In genomic region chr4:24007740-24008348, GRCh38 we compare ENCODE assay signal across 25 cellular contexts.
DNase-seq lines count a peak whose midpoint lies in the region; ATAC-seq, FAIRE-seq and TF ChIP-seq lines count a peak whose summit lies in the region.
"Had no signal": no experiment of that assay in that cellular context is flagged by ENCODE, and none has a peak within 500 bp of the region (broad histone marks: within the 10 kb centered on the region; RNA-seq: fewer than 3 reads in every experiment).

No MANE protein-coding gene starts in this region.

- no peak for TF ChIP-seq POLR2A in H1 (IDR thresholded peaks at IDR 0.05; ENCODE audit: control extremely low read depth in 1 of 2, low read depth in 2 of 2, low read length in 2 of 2)

- intact Hi-C loops in pancreas (cut with DNase I) = no loop called here

- no peaks in the 10 kb centered on the region for H3K79me1 ChIP-seq in H1 (ENCODE audit: low read depth, low read length)

- H2BK5ac ChIP-seq in H1 (ENCODE audit: low read depth, low read length) = no peak overlapping the region

- H3K9me3 ChIP-seq in H1 (ENCODE audit: insufficient read depth in 2 of 2, low read depth in 1 of 2, low read length in 1 of 2) (no peaks in the 10 kb centered on the region), liver (ENCODE audit: control insufficient read depth in 4 of 4, low read length in 3 of 4) (no peaks in the 10 kb centered on the region), pancreas (no peaks in the 10 kb centered on the region)
- H3K9me3 ChIP-seq: prostate gland had no signal

- H2AK5ac ChIP-seq in H1 (ENCODE audit: low read depth, low read length) = no peak overlapping the region

- H3K27ac ChIP-seq in H1 (ENCODE audit: low read depth, low read length) (no peak overlapping the region), liver (ENCODE audit: low read depth in 1 of 2, low read length in 2 of 2) (no peak overlapping the region), pancreas (no peak overlapping the region)
- H3K27ac ChIP-seq: cardiac muscle cell, coronary artery, prostate gland had no signal

- no peak overlapping the region for H4K5ac ChIP-seq in H1 (ENCODE audit: insufficient read length, low read depth, low read length)

- whole genome bisulfite sequencing in H1 (ENCODE audit: extremely low coverage in 1 of 2, insufficient coverage in 1 of 2, insufficient read length in 1 of 2, insufficient replicate concordance in 2 of 2, low coverage in 1 of 2, low lambda C conversion rate in 2 of 2, missing lambda C conversion rate in 1 of 2), 2 experiments = 89% methylated on average over 11 of the region's 11 CpGs; no CpG with 5 or more reads in 1 of the 2 experiments
- 38% methylated on average over 11 of the region's 11 CpGs for WGBS in liver
- WGBS in pancreas, 2 donors = 34 to 35% methylated on average over 11 of the region's 11 CpGs

- H2BK15ac ChIP-seq in H1 (ENCODE audit: low read length) = no peak overlapping the region

- 0 out of 2 replicates have a peak overlapping the region, but pooled peaks have one; percentile 2 for H2BK20ac ChIP-seq in H1 (ENCODE audit: low read length)

- no peak for TF ChIP-seq EP300 in H1 (IDR thresholded peaks at IDR 0.05; ENCODE audit: borderline replicate concordance in 1 of 2, low read depth in 2 of 2, low read length in 2 of 2)

- no peak overlapping the region for H3K18ac ChIP-seq in H1 (ENCODE audit: extremely low read depth, low read length)

- H4K91ac ChIP-seq in H1 (replicated peaks; ENCODE audit: insufficient read length, low read length) = no peak overlapping the region

- H3K56ac ChIP-seq in H1 (replicated peaks; ENCODE audit: insufficient read length, low read depth, low read length) = no peak overlapping the region

- H3K4ac ChIP-seq in H1 (replicated peaks; ENCODE audit: insufficient read length, low read depth, low read length) = no peak overlapping the region

- no peak overlapping the region for H2AFZ ChIP-seq in H1 (ENCODE audit: low read length)

- no peaks in the 10 kb centered on the region for H3K23me2 ChIP-seq in H1 (ENCODE audit: low read depth, low read length)

- H4K20me1 ChIP-seq in H1 (replicated peaks in 1 of 2; ENCODE audit: control insufficient read depth in 1 of 2, insufficient read depth in 2 of 2, low read length in 2 of 2) = no peaks in the 10 kb centered on the region

- no peak overlapping the region for H3K4me3 ChIP-seq in H1 (ENCODE audit: extremely low read depth in 1 of 4, insufficient read depth in 2 of 4, low read depth in 3 of 4, low read length in 4 of 4)
- H3K4me3 ChIP-seq in liver (ENCODE audit: low read depth in 1 of 3, low read length in 3 of 3) = peak overlapping the region in 1 of 3 donors; percentile 29
- no peak overlapping the region for H3K4me3 ChIP-seq in pancreas
- H3K4me3 ChIP-seq: cardiac muscle cell, coronary artery, lung, prostate gland had no signal

- TF ChIP-seq RAD21 in H1 (IDR thresholded peaks at IDR 0.05 in 1 of 2, conservative IDR thresholded peaks at IDR 0.05 in 1 of 2; ENCODE audit: low read depth in 2 of 2, low read length in 2 of 2) = no peak
- peak; percentile 60 to 61 for TF ChIP-seq RAD21 in liver (IDR thresholded peaks at IDR 0.05)

- no peak overlapping the region for H2BK120ac ChIP-seq in H1 (replicated peaks; ENCODE audit: low read depth, low read length)

- H3K4me2 ChIP-seq in H1 (ENCODE audit: insufficient read depth in 1 of 2, low read depth in 2 of 2, low read length in 2 of 2) = no peak overlapping the region

- H3K4me1 ChIP-seq in H1 (replicated peaks in 1 of 4; ENCODE audit: control insufficient read depth in 3 of 4, insufficient read depth in 4 of 4, low read length in 3 of 4) (peaks cover 0 to 11% (median 6%) of the 10 kb centered on the region in 4 experiments; a peak in 5 of 7 replicates), liver (ENCODE audit: control insufficient read depth in 4 of 4, insufficient read depth in 4 of 4, low read length in 3 of 4) (peaks cover 0 to 14% (median 9%) of the 10 kb centered on the region in 4 donors), pancreas (no peaks in the 10 kb centered on the region)
- H3K4me1 ChIP-seq: prostate gland had no signal

- no peak overlapping the region for H3K23ac ChIP-seq in H1 (ENCODE audit: insufficient read length)

- DNase-seq in HuH-7 (ENCODE audit: low spot score) = peak; percentile 17
- DNase-seq in H1 (ENCODE audit: low read depth in 1 of 2, low spot score in 2 of 2) = no peak
- DNase-seq in pancreas = no peak
- no peak for DNase-seq in NCI-H1048 (lab: John Stamatoyannopoulos, UW)
- no peak for DNase-seq in NCI-H1417 (lab: John Stamatoyannopoulos, UW)
- DNase-seq in effector CD4-positive, alpha-beta T cell = no peak
- DNase-seq: activated CD4-positive, alpha-beta T cell treated with anti-CD3 and anti-CD28 coated beads, Interleukin-2, amount 10 ng/mL, durations not matched to agents 24 days and 14 days; activated CD8-positive, alpha-beta memory T cell treated with anti-CD3 and anti-CD28 coated beads for 24 hours; activated effector memory CD4-positive, alpha-beta T cell treated with Interleukin-2 at 50 U/mL for 16 hours; activated T-cell treated with anti-CD3 and anti-CD28 coated beads, Interleukin-2, amount 50 U/mL, for 1 hour; DMS53; effector memory CD8-positive, alpha-beta T cell; erythroblast; kidney; NCI-H446; NCI-H774; nephron progenitor cell had no signal

- CTCF ChIA-PET in H1 (lab: Charles Lee; ENCODE audit: partially characterized antibody) = interaction anchor here (0.6 to 1.2 kb wide), 5 partner anchors 25 to 307 kb away, joined by 3 to 4 read pairs (median 4); no protein-coding TSS in a partner anchor

- no peak overlapping the region for H3K14ac ChIP-seq in H1 (ENCODE audit: insufficient read length)

- H3K9ac ChIP-seq in H1 (replicated peaks in 1 of 4; ENCODE audit: extremely low read depth in 1 of 4, low read depth in 3 of 4, low read length in 3 of 4) = no peak overlapping the region
- H3K9ac ChIP-seq in liver (ENCODE audit: low read depth in 1 of 2, low read length in 2 of 2) = no peak overlapping the region

- H3K27me3 ChIP-seq in H1 (replicated peaks in 1 of 4; ENCODE audit: control insufficient read depth in 3 of 4, extremely low read depth in 1 of 4, insufficient read depth in 3 of 4, low read length in 3 of 4) (no peaks in the 10 kb centered on the region; a peak in 2 of 7 replicates), liver (ENCODE audit: control insufficient read depth in 4 of 4, insufficient read depth in 4 of 4, low read length in 3 of 4) (no peaks in the 10 kb centered on the region), pancreas (no peaks in the 10 kb centered on the region)
- H3K27me3 ChIP-seq: cardiac muscle cell had no signal

- H3K79me2 ChIP-seq in H1 (ENCODE audit: control insufficient read depth in 1 of 2, insufficient read depth in 2 of 2, low read length in 2 of 2) = no peaks in the 10 kb centered on the region

- H3K36me3 ChIP-seq in H1 (ENCODE audit: control insufficient read depth in 2 of 4, insufficient read depth in 4 of 4, low read length in 3 of 4) (no peaks in the 10 kb centered on the region), liver (ENCODE audit: control insufficient read depth in 4 of 4, insufficient read depth in 3 of 4, low read depth in 1 of 4, low read length in 3 of 4) (no peaks in the 10 kb centered on the region), pancreas (no peaks in the 10 kb centered on the region)
- H3K36me3 ChIP-seq: cardiac muscle cell, prostate gland had no signal

- POLR2A ChIA-PET in H1 (lab: Charles Lee; ENCODE audit: partially characterized antibody) = no interaction called here

- TF ChIP-seq CTCF in H1 (IDR thresholded peaks at IDR 0.05; ENCODE audit: control extremely low read depth in 1 of 3, insufficient read depth in 1 of 3, low read depth in 1 of 3, low read length in 3 of 3) = no peak
- no peak for TF ChIP-seq CTCF in liver (IDR thresholded peaks at IDR 0.05; ENCODE audit: low read depth, low read length, missing input control)
- no peak for TF ChIP-seq CTCF in pancreas (IDR thresholded peaks at IDR 0.05)

- no peak overlapping the region for H2BK12ac ChIP-seq in H1 (ENCODE audit: low read depth, low read length)

- FAIRE-seq in H1 (lab: Jason Lieb, UNC) (no peak), pancreas (lab: Jason Lieb, UNC) (no peak)
- FAIRE-seq: kidney, RCC 7860 had no signal

- ATAC-seq in pancreas (peak in 3 of 4 donors; percentile 20 to 51 (median 41)), HG02623 (IDR thresholded peaks at IDR 0.05; ENCODE audit: unreplicated experiment) (no peak)
- ATAC-seq: activated naive CD4-positive, alpha-beta T cell treated with anti-CD3 and anti-CD28 coated beads, Interleukin-2, amount 50 U/mL, for 72 hours; effector memory CD8-positive, alpha-beta T cell had no signal

- H4K8ac ChIP-seq in H1 (ENCODE audit: extremely low read depth, insufficient read depth, low read length) = no peak overlapping the region

TF ChIP-seq in H1, 55 proteins besides CTCF, POLR2A, EP300 and RAD21 (continues in another document):
- TF ChIP-seq KDM1A (IDR thresholded peaks at IDR 0.05; ENCODE audit: borderline replicate concordance, low read length) (no peak), CTBP2 (IDR thresholded peaks at IDR 0.05; ENCODE audit: borderline replicate concordance, insufficient read depth, insufficient read length, low read length) (no peak), GTF2F1 (IDR thresholded peaks at IDR 0.05; ENCODE audit: borderline replicate concordance, low read depth, low read length) (no peak), MAFK (IDR thresholded peaks at IDR 0.05; ENCODE audit: low read depth, low read length) (no peak), NRF1 (IDR thresholded peaks at IDR 0.05; ENCODE audit: low read depth, low read length) (no peak), CHD1 (IDR thresholded peaks at IDR 0.05; ENCODE audit: low read depth, low read length) (no peak), BACH1 (IDR thresholded peaks at IDR 0.05; ENCODE audit: low read length) (no peak), KDM4A (IDR thresholded peaks at IDR 0.05; ENCODE audit: low read depth, low read length, severe bottlenecking) (no peak), GABPA (IDR thresholded peaks at IDR 0.05; ENCODE audit: borderline replicate concordance, insufficient read depth, low read length) (no peak)

TF ChIP-seq in liver, 16 proteins besides CTCF, POLR2A, EP300 and RAD21 (continues in another document):
- TF ChIP-seq EGR1 (IDR thresholded peaks at IDR 0.05; ENCODE audit: low read depth in 2 of 2) (no peak), GABPA (IDR thresholded peaks at IDR 0.05 in 1 of 2, conservative IDR thresholded peaks at IDR 0.05 in 1 of 2) (no peak)
- TF ChIP-seq, protein P1, sequence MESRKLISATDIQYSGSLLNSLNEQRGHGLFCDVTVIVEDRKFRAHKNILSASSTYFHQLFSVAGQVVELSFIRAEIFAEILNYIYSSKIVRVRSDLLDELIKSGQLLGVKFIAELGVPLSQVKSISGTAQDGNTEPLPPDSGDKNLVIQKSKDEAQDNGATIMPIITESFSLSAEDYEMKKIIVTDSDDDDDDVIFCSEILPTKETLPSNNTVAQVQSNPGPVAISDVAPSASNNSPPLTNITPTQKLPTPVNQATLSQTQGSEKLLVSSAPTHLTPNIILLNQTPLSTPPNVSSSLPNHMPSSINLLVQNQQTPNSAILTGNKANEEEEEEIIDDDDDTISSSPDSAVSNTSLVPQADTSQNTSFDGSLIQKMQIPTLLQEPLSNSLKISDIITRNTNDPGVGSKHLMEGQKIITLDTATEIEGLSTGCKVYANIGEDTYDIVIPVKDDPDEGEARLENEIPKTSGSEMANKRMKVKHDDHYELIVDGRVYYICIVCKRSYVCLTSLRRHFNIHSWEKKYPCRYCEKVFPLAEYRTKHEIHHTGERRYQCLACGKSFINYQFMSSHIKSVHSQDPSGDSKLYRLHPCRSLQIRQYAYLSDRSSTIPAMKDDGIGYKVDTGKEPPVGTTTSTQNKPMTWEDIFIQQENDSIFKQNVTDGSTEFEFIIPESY (IDR thresholded peaks at IDR 0.05) = peak; percentile 45
